ENCODE assay signal across 22 cellular contexts in genomic region chr1:98197356-98197755, GRCh38.
A peak's percentile ranks its signal among the peaks of the same experiment; 100 is the strongest.
DNase-seq lines count a peak whose midpoint lies in the region; ATAC-seq, FAIRE-seq and TF ChIP-seq lines count a peak whose summit lies in the region.
"Had no signal": no experiment of that assay in that cellular context is flagged by ENCODE, and none has a peak within 500 bp of the region (broad histone marks: within the 10 kb centered on the region; RNA-seq: fewer than 3 reads in every experiment).

No MANE protein-coding gene starts in this region.

- intact Hi-C loops in posterior vena cava (cut with DNase I), result no loop called here

- H3K79me2 ChIP-seq in astrocyte (ENCODE audit: insufficient read depth, low read length), result no peaks in the 10 kb centered on the region

- H3K4me1 ChIP-seq in astrocyte (ENCODE audit: insufficient read depth, low read length), result peaks cover 3% of the 10 kb centered on the region
- H3K4me1 ChIP-seq: BE2C had no signal

- H2AFZ ChIP-seq in astrocyte (ENCODE audit: low read depth, low read length), result no peak overlapping the region
- H2AFZ ChIP-seq: GM23248 had no signal

- no peaks in the 10 kb centered on the region for H3K9me3 Mint-ChIP-seq in astrocyte (ENCODE audit: unreplicated experiment)
- no peaks in the 10 kb centered on the region for H3K9me3 Mint-ChIP-seq in nephron progenitor cell

- H3K27ac ChIP-seq in astrocyte (ENCODE audit: low read depth, low read length), result no peak overlapping the region
- H3K27ac ChIP-seq: GM23248 had no signal

- H3K4me3 ChIP-seq in astrocyte (ENCODE audit: insufficient read depth, low read depth, low read length) (no peak overlapping the region), fibroblast of pulmonary artery (replicated peaks; ENCODE audit: low read depth, low read length) (no peak overlapping the region)
- H3K4me3 ChIP-seq: GM12878, GM23248 had no signal

- peaks cover 24% of the 10 kb centered on the region for H3K4me1 Mint-ChIP-seq in astrocyte (ENCODE audit: low read depth, unreplicated experiment)
- H3K4me1 Mint-ChIP-seq in nephron progenitor cell, result peaks cover 36% of the 10 kb centered on the region
- H3K4me1 Mint-ChIP-seq: CD4-positive, CD25-positive, alpha-beta regulatory T cell; CD8-positive, alpha-beta memory T cell had no signal

- no peak for FAIRE-seq in astrocyte (lab: Jason Lieb, UNC)
- FAIRE-seq: A204.1, GM12878, HTR-8/SVneo had no signal

- H3K27ac Mint-ChIP-seq in astrocyte (ENCODE audit: unreplicated experiment) (peak overlapping the region; percentile 29), nephron progenitor cell (peak overlapping the region; percentile 2)
- H3K27ac Mint-ChIP-seq: CD4-positive, CD25-positive, alpha-beta regulatory T cell; CD8-positive, alpha-beta memory T cell had no signal

- H3K36me3 Mint-ChIP-seq in astrocyte (ENCODE audit: low read depth, unreplicated experiment) (no peaks in the 10 kb centered on the region), nephron progenitor cell (ENCODE audit: low read depth) (no peaks in the 10 kb centered on the region)
- H3K36me3 Mint-ChIP-seq: CD4-positive, CD25-positive, alpha-beta regulatory T cell; CD8-positive, alpha-beta memory T cell had no signal

- no peak for ATAC-seq in GM19395 (IDR thresholded peaks at IDR 0.05; ENCODE audit: unreplicated experiment)
- ATAC-seq: GM12878 had no signal

- no peaks in the 10 kb centered on the region for H3K36me3 ChIP-seq in astrocyte (ENCODE audit: insufficient read depth, low read length)
- H3K36me3 ChIP-seq: BE2C had no signal

- H3K4me3 Mint-ChIP-seq in astrocyte (ENCODE audit: unreplicated experiment) (no peak overlapping the region), nephron progenitor cell (no peak overlapping the region)
- H3K4me3 Mint-ChIP-seq: CD4-positive, CD25-positive, alpha-beta regulatory T cell; CD8-positive, alpha-beta memory T cell had no signal

- H3K27me3 Mint-ChIP-seq in astrocyte (ENCODE audit: low read depth, unreplicated experiment) (no peaks in the 10 kb centered on the region), nephron progenitor cell (ENCODE audit: low read depth, poor library complexity) (no peaks in the 10 kb centered on the region)
- H3K27me3 Mint-ChIP-seq: CD4-positive, CD25-positive, alpha-beta regulatory T cell had no signal

- H3K9ac ChIP-seq in astrocyte (ENCODE audit: low read length), result no peak overlapping the region
- H3K9ac ChIP-seq: GM23248 had no signal

- H4K20me1 ChIP-seq in astrocyte (ENCODE audit: insufficient read depth, low read length), result no peaks in the 10 kb centered on the region

- peak; percentile 74 for DNase-seq in astrocyte (ENCODE audit: low read depth)
- DNase-seq in fibroblast of pulmonary artery (ENCODE audit: low read depth), result peak; percentile 45
- no peak for DNase-seq in nephron progenitor cell
- DNase-seq in posterior vena cava (ENCODE audit: low spot score), result no peak
- DNase-seq in HuH-7.5 (ENCODE audit: low spot score), result no peak
- no peak for DNase-seq in epidermal melanocyte (ENCODE audit: insufficient read length, low spot score)
- DNase-seq: ACHN; BE2C; C1 segment of cervical spinal cord; CD4-positive, CD25-positive, alpha-beta regulatory T cell; CD8-positive, alpha-beta memory T cell; COR-L47; DMS 273 treated with DMSO at 0.1 percent for 48 hours; DMS53; DND-41; EL; GM23248; HCEC 1CT had no signal

- H3K4me2 ChIP-seq in astrocyte (ENCODE audit: low read length), result no peak overlapping the region

- TF ChIP-seq CTCF in astrocyte (IDR thresholded peaks at IDR 0.05; ENCODE audit: insufficient read depth, low read depth, low read length) (no peak), fibroblast of pulmonary artery (IDR thresholded peaks at IDR 0.05; ENCODE audit: low read length, missing control alignments) (no peak), nephron progenitor cell (IDR thresholded peaks at IDR 0.05) (no peak)

- no peaks in the 10 kb centered on the region for H3K27me3 ChIP-seq in astrocyte (ENCODE audit: insufficient read depth, low read length)
- H3K27me3 ChIP-seq: BE2C had no signal

- no peaks in the 10 kb centered on the region for H3K9me3 ChIP-seq in astrocyte (ENCODE audit: insufficient read depth, low read depth, low read length)
- H3K9me3 ChIP-seq: BE2C had no signal

Comparison
In these comparisons a context has a peak if more than half of its experiments do, and no peak if none do; other contexts are left out.
1. DNase-seq: peak in astrocyte (single experiment) and fibroblast of pulmonary artery (single experiment); none in nephron progenitor cell (single experiment), posterior vena cava (single experiment), HuH-7.5 (single experiment) and epidermal melanocyte (single experiment).